ENCODE assay signal across 1 cellular context in genomic region chrX:78105944-78106650, GRCh38.
TF ChIP-seq lines count a peak whose summit lies in the region.

No MANE protein-coding gene starts in this region.

TF ChIP-seq in K562, 482 proteins besides CTCF, POLR2A, EP300 and RAD21 (continued from another document):
- TF ChIP-seq, protein P1, sequence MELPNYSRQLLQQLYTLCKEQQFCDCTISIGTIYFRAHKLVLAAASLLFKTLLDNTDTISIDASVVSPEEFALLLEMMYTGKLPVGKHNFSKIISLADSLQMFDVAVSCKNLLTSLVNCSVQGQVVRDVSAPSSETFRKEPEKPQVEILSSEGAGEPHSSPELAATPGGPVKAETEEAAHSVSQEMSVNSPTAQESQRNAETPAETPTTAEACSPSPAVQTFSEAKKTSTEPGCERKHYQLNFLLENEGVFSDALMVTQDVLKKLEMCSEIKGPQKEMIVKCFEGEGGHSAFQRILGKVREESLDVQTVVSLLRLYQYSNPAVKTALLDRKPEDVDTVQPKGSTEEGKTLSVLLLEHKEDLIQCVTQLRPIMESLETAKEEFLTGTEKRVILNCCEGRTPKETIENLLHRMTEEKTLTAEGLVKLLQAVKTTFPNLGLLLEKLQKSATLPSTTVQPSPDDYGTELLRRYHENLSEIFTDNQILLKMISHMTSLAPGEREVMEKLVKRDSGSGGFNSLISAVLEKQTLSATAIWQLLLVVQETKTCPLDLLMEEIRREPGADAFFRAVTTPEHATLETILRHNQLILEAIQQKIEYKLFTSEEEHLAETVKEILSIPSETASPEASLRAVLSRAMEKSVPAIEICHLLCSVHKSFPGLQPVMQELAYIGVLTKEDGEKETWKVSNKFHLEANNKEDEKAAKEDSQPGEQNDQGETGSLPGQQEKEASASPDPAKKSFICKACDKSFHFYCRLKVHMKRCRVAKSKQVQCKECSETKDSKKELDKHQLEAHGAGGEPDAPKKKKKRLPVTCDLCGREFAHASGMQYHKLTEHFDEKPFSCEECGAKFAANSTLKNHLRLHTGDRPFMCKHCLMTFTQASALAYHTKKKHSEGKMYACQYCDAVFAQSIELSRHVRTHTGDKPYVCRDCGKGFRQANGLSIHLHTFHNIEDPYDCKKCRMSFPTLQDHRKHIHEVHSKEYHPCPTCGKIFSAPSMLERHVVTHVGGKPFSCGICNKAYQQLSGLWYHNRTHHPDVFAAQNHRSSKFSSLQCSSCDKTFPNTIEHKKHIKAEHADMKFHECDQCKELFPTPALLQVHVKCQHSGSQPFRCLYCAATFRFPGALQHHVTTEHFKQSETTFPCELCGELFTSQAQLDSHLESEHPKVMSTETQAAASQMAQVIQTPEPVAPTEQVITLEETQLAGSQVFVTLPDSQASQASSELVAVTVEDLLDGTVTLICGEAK (IDR thresholded peaks at IDR 0.05) = peak; percentile 64; the same call in 1 of the 2 replicates
- TF ChIP-seq, protein P1 (CRISPR knock-in tag; IDR thresholded peaks at IDR 0.05) = no peak
- TF ChIP-seq NONO (IDR thresholded peaks at IDR 0.05; ENCODE audit: low read depth in 2 of 2, low read length in 1 of 2) (no peak), RFX1 (IDR thresholded peaks at IDR 0.05) (no peak), GTF2B (IDR thresholded peaks at IDR 0.05; ENCODE audit: extremely low read depth, insufficient read length) (no peak), MLLT1 (IDR thresholded peaks at IDR 0.05) (no peak), RAD51 (IDR thresholded peaks at IDR 0.05; ENCODE audit: borderline replicate concordance, low read depth) (no peak), MCM3 (IDR thresholded peaks at IDR 0.05) (no peak), SUPT5H (IDR thresholded peaks at IDR 0.05) (no peak), GTF2A2 (tag; IDR thresholded peaks at IDR 0.05) (no peak), CEBPG (CRISPR knock-in tag; IDR thresholded peaks at IDR 0.05) (no peak), CEBPG (tag; conservative IDR thresholded peaks at IDR 0.05 in 1 of 2, IDR thresholded peaks at IDR 0.05 in 1 of 2) (no peak), CHD4 (IDR thresholded peaks at IDR 0.05; ENCODE audit: insufficient read depth, insufficient replicate concordance, low read depth, low read length, poor library complexity, severe bottlenecking) (no peak), ZBTB5 (IDR thresholded peaks at IDR 0.05) (no peak), HOXB6 (CRISPR knock-in tag; IDR thresholded peaks at IDR 0.05; ENCODE audit: borderline replicate concordance) (no peak), COPS2 (conservative IDR thresholded peaks at IDR 0.05) (no peak), HDAC2 (IDR thresholded peaks at IDR 0.05) (no peak), KLF13 (tag; IDR thresholded peaks at IDR 0.05; ENCODE audit: borderline replicate concordance, low read depth) (no peak)
